Comparison of ENCODE assay signal across 16 cellular contexts in genomic region chr10:5658871-5659618, GRCh38. TPM values are rescaled to one million over a fixed set of nuclear protein-coding genes. Genes with fewer than 3 reads are reported as not detected.
DNase-seq lines count a peak whose midpoint lies in the region; ATAC-seq and TF ChIP-seq lines count a peak whose summit lies in the region.
"Had no signal": no experiment of that assay in that cellular context is flagged by ENCODE, and none has a peak within 500 bp of the region (broad histone marks: within the 10 kb centered on the region; RNA-seq: fewer than 3 reads in every experiment).

No MANE protein-coding gene starts in this region.

- no peak overlapping the region for H3K9ac ChIP-seq in mammary epithelial cell (ENCODE audit: insufficient read depth, low read length)
- H3K9ac ChIP-seq in mucosa of rectum (ENCODE audit: low read depth in 1 of 2, low read length in 2 of 2): no peak overlapping the region
- H3K9ac ChIP-seq: KMS-11 had no signal

- no peak for DNase-seq in MCF 10A (ENCODE audit: unreplicated experiment)
- DNase-seq in mammary epithelial cell: no peak
- peak; percentile 59 for DNase-seq in ecto neural progenitor cell (ENCODE audit: low spot score)
- DNase-seq in ureter (ENCODE audit: low spot score): no peak
- no peak for DNase-seq in HAP-1 (ENCODE audit: low spot score in 2 of 2)
- no peak for DNase-seq in GM10266 (ENCODE audit: extremely low spot score)
- DNase-seq: activated CD4-positive, alpha-beta T cell treated with anti-CD3 and anti-CD28 coated beads, Interleukin-2, amount 50 U/mL, for 1 hour; activated naive CD8-positive, alpha-beta T cell treated with anti-CD3 and anti-CD28 coated beads, Interleukin-2, amount 10 ng/mL, durations not matched to agents 7 days and 5 days; activated T-cell treated with anti-CD3 and anti-CD28 coated beads, Interleukin-2, amount 50 U/mL, for 1 hour; effector memory CD8-positive, alpha-beta T cell; NCI-H1436 had no signal

- intact Hi-C loops in MCF 10A (cut with micrococcal nuclease): no loop called here
- intact Hi-C loops in mammary epithelial cell (cut with micrococcal nuclease): no loop called here

- H3K9me3 ChIP-seq in mammary epithelial cell (replicated peaks; ENCODE audit: insufficient read depth, low read length) (no peaks in the 10 kb centered on the region), mucosa of rectum (ENCODE audit: control insufficient read depth in 2 of 2, low read length in 2 of 2) (no peaks in the 10 kb centered on the region), HAP-1 (no peaks in the 10 kb centered on the region)
- H3K9me3 ChIP-seq: tibial artery had no signal

- dilution Hi-C loops in mammary epithelial cell (cut with HindIII; ENCODE audit: low sequenced_read_pairs): no loop called here

- H3K4me1 ChIP-seq in mammary epithelial cell (ENCODE audit: insufficient read depth, low read length) (peaks cover 10% of the 10 kb centered on the region), mucosa of rectum (ENCODE audit: control insufficient read depth in 2 of 2, insufficient read depth in 2 of 2, low read length in 2 of 2) (peaks cover 35 to 46% of the 10 kb centered on the region in 2 donors), HAP-1 (peaks cover 3% of the 10 kb centered on the region; the same call in 1 of the 2 replicates)

- no peaks in the 10 kb centered on the region for H3K9me3 Mint-ChIP-seq in MCF 10A (ENCODE audit: unreplicated experiment)
- H3K9me3 Mint-ChIP-seq: activated naive CD8-positive, alpha-beta T cell treated with anti-CD3 and anti-CD28 coated beads, Interleukin-2, amount 10 ng/mL, durations not matched to agents 7 days and 5 days; effector memory CD8-positive, alpha-beta T cell had no signal

- no peak overlapping the region for H3K4me2 ChIP-seq in mammary epithelial cell (ENCODE audit: insufficient read depth, low read depth, low read length)

- H3K36me3 ChIP-seq in mammary epithelial cell (ENCODE audit: insufficient read depth, low read length) (no peaks in the 10 kb centered on the region), mucosa of rectum (ENCODE audit: control insufficient read depth in 2 of 2, insufficient read depth in 2 of 2, low read length in 2 of 2) (no peaks in the 10 kb centered on the region), HAP-1 (replicated peaks) (no peaks in the 10 kb centered on the region)
- H3K36me3 ChIP-seq: cardiac muscle cell had no signal

- POLR2A ChIA-PET in MCF 10A (lab: Yijun Ruan, JAX): interaction anchor here (1.3 to 3.2 kb wide), 2 partner anchors 27 to 155 kb away, joined by 4 to 15 read pairs; partner anchors contain the start of gene GDI2

- H3K27me3 Mint-ChIP-seq in MCF 10A (ENCODE audit: insufficient read depth, unreplicated experiment): no peaks in the 10 kb centered on the region
- H3K27me3 Mint-ChIP-seq: activated naive CD8-positive, alpha-beta T cell treated with anti-CD3 and anti-CD28 coated beads, Interleukin-2, amount 10 ng/mL, durations not matched to agents 7 days and 5 days had no signal

- TF ChIP-seq CTCF in MCF 10A (IDR thresholded peaks at IDR 0.05; ENCODE audit: unreplicated experiment) (no peak), mammary epithelial cell (conservative IDR thresholded peaks at IDR 0.05 in 1 of 2, IDR thresholded peaks at IDR 0.05 in 1 of 2; ENCODE audit: extremely low read depth in 1 of 2, insufficient read depth in 1 of 2, low read depth in 1 of 2, low read length in 2 of 2) (no peak), GM10266 (IDR thresholded peaks at IDR 0.05; ENCODE audit: control insufficient read depth, insufficient read depth, low read depth, missing control alignments) (no peak)

- CTCF ChIA-PET in MCF 10A (lab: Yijun Ruan, JAX) (interaction anchor here (0.7 to 1.2 kb wide), 2 partner anchors 44 to 274 kb away, joined by 3 read pairs; no protein-coding TSS in a partner anchor), mammary epithelial cell (lab: Charles Lee; ENCODE audit: low non-redundant PET) (no interaction called here)

- H2AFZ ChIP-seq in mammary epithelial cell (ENCODE audit: low read depth, low read length): no peak overlapping the region

- H3K36me3 Mint-ChIP-seq in MCF 10A (ENCODE audit: insufficient read depth, unreplicated experiment): peaks cover 14% of the 10 kb centered on the region

- H3K4me3 Mint-ChIP-seq in MCF 10A (ENCODE audit: unreplicated experiment): no peak overlapping the region
- H3K4me3 Mint-ChIP-seq: activated naive CD8-positive, alpha-beta T cell treated with anti-CD3 and anti-CD28 coated beads, Interleukin-2, amount 10 ng/mL, durations not matched to agents 7 days and 5 days; effector memory CD8-positive, alpha-beta T cell had no signal

- no peaks in the 10 kb centered on the region for H4K20me1 ChIP-seq in mammary epithelial cell (ENCODE audit: insufficient read depth, low read length)

- no peaks in the 10 kb centered on the region for H3K27me3 ChIP-seq in mammary epithelial cell (ENCODE audit: insufficient read depth, low read length)
- no peaks in the 10 kb centered on the region for H3K27me3 ChIP-seq in mucosa of rectum (ENCODE audit: control insufficient read depth in 2 of 2, insufficient read depth in 2 of 2, low read length in 2 of 2)
- no peaks in the 10 kb centered on the region for H3K27me3 ChIP-seq in HAP-1 (ENCODE audit: low read depth)
- H3K27me3 ChIP-seq: cardiac muscle cell, tibial artery had no signal

- H3K27ac Mint-ChIP-seq in MCF 10A (ENCODE audit: low read depth, unreplicated experiment): peak overlapping the region; percentile 16

- BruUV-seq in MCF 10A (replicated peaks; lab: Mats Ljungman, UMichigan) (no TSS peak), mammary epithelial cell (replicated peaks; lab: Mats Ljungman, UMichigan) (no TSS peak)

- ATAC-seq in HG02642 (IDR thresholded peaks at IDR 0.05; ENCODE audit: poor library complexity, unreplicated experiment): no peak

- peaks cover 32% of the 10 kb centered on the region for H3K4me1 Mint-ChIP-seq in MCF 10A (ENCODE audit: insufficient read depth, unreplicated experiment)

- H3K79me2 ChIP-seq in mammary epithelial cell (ENCODE audit: insufficient read depth, low read length): peaks cover 59% of the 10 kb centered on the region

- WGBS in mammary epithelial cell (ENCODE audit: low coverage, missing lambda C conversion rate): 97% methylated on average over 17 of the region's 20 CpGs

- in situ Hi-C loops in mammary epithelial cell (cut with MboI; ENCODE audit: low sequenced_read_pairs in 2 of 2) (no loop called here), HAP-1 (cut with MboI; ENCODE audit: low sequenced_read_pairs) (no loop called here)

- no peak overlapping the region for H3K4me3 ChIP-seq in mammary epithelial cell (replicated peaks in 1 of 3; ENCODE audit: insufficient read depth in 1 of 3, low read depth in 2 of 3, low read length in 3 of 3)
- no peak overlapping the region for H3K4me3 ChIP-seq in mucosa of rectum (ENCODE audit: low read length in 2 of 2)
- no peak overlapping the region for H3K4me3 ChIP-seq in HAP-1
- H3K4me3 ChIP-seq: cardiac muscle cell, tibial artery had no signal

- H3K27ac ChIP-seq in mammary epithelial cell (ENCODE audit: insufficient read depth, low read depth, low read length) (no peak overlapping the region), mucosa of rectum (ENCODE audit: low read depth in 2 of 2, low read length in 2 of 2) (peak overlapping the region; percentile 38 to 48)
- H3K27ac ChIP-seq: cardiac muscle cell, KMS-11, tibial artery had no signal

RNA-seq across cellular contexts. Expression of gene ASB13, which starts 7.3 kb away (rescaled TPM):
- 16.3 and 20.7 TPM in 2 replicates for total RNA-seq in MCF 10A (2022)
- total RNA-seq in mammary epithelial cell: 10 to 100 TPM; 16.7 to 17.3 TPM
- polyA plus RNA-seq in mammary epithelial cell: 14.4 TPM
- polyA minus RNA-seq in mammary epithelial cell: 17.0 TPM
- total RNA-seq in ureter: 33.8 TPM

RNA-seq across cellular contexts. Expression of gene TASOR2, which starts 25.6 kb away (rescaled TPM):
- 93.4 and 123 TPM in 2 replicates for total RNA-seq in MCF 10A (2022)
- 10 to 100 TPM; 73.1 to 82.0 TPM for total RNA-seq in mammary epithelial cell
- polyA plus RNA-seq in mammary epithelial cell: 30.2 TPM
- 31.8 TPM for polyA minus RNA-seq in mammary epithelial cell
- total RNA-seq in ureter: 99.2 TPM
